9 cellular contexts compared by ENCODE assay signal in genomic region chr2:152099655-152100050, GRCh38. TPM values are rescaled to one million over a fixed set of nuclear protein-coding genes. Genes with fewer than 3 reads are reported as not detected.
DNase-seq lines count a peak whose midpoint lies in the region; ATAC-seq, FAIRE-seq and TF ChIP-seq lines count a peak whose summit lies in the region.
"Had no signal": no experiment of that assay in that cellular context is flagged by ENCODE, and none has a peak within 500 bp of the region (broad histone marks: within the 10 kb centered on the region; RNA-seq: fewer than 3 reads in every experiment).

No MANE protein-coding gene starts in this region.

- no peak for TF ChIP-seq CTCF in AG10803 (conservative IDR thresholded peaks at IDR 0.05; ENCODE audit: low read length)
- TF ChIP-seq CTCF in HFFc6 (IDR thresholded peaks at IDR 0.05) = no peak
- no peak for TF ChIP-seq CTCF in coronary artery (IDR thresholded peaks at IDR 0.05)
- TF ChIP-seq CTCF in nephron progenitor cell (IDR thresholded peaks at IDR 0.05) = no peak

- H3K27me3 Mint-ChIP-seq in HFFc6 (ENCODE audit: insufficient read depth) (peaks cover 41% of the 10 kb centered on the region), nephron progenitor cell (ENCODE audit: low read depth, poor library complexity) (peaks cover 78% of the 10 kb centered on the region)

- peak overlapping the region; percentile 84 for H3K4me3 Mint-ChIP-seq in HFFc6
- H3K4me3 Mint-ChIP-seq in nephron progenitor cell = peak overlapping the region; percentile 93

- no peak for DNase-seq in AG10803 (ENCODE audit: low read depth)
- DNase-seq in HFFc6 = no peak
- no peak for DNase-seq in coronary artery (ENCODE audit: low spot score)
- DNase-seq in nephron progenitor cell = no peak
- DNase-seq in erythroblast (lab: John Stamatoyannopoulos, UW) = no peak
- DNase-seq in urothelium cell line (ENCODE audit: low spot score) = no peak
- no peak for DNase-seq in stimulated activated CD4-positive, alpha-beta T cell treated with anti-CD3 and anti-CD28 coated beads, Interleukin-1b, Interleukin-23, amount 100 ng/mL, for 48 hours
- DNase-seq: left cardiac atrium had no signal

- no peaks in the 10 kb centered on the region for H3K36me3 Mint-ChIP-seq in HFFc6 (ENCODE audit: low read depth)
- H3K36me3 Mint-ChIP-seq in nephron progenitor cell (ENCODE audit: low read depth) = no peaks in the 10 kb centered on the region

- FAIRE-seq in urothelium cell line (lab: Jason Lieb, UNC) = no peak

- H3K4me1 Mint-ChIP-seq in HFFc6 (ENCODE audit: low read depth) (peaks cover 19% of the 10 kb centered on the region), nephron progenitor cell (peaks cover 23% of the 10 kb centered on the region)

- no peak overlapping the region for H3K27ac ChIP-seq in coronary artery

- H3K9me3 Mint-ChIP-seq in HFFc6 = no peaks in the 10 kb centered on the region
- no peaks in the 10 kb centered on the region for H3K9me3 Mint-ChIP-seq in nephron progenitor cell

- H3K27ac Mint-ChIP-seq in HFFc6 (no peak overlapping the region), nephron progenitor cell (no peak overlapping the region)

- no peak for TF ChIP-seq POLR2A in erythroblast (IDR thresholded peaks at IDR 0.05; ENCODE audit: low read length)

- ATAC-seq in HG03135 (IDR thresholded peaks at IDR 0.05; ENCODE audit: unreplicated experiment) = no peak

- H3K4me3 ChIP-seq in AG10803 (ENCODE audit: low read length) = peak overlapping the region; percentile 50
- peak overlapping the region; percentile 80 for H3K4me3 ChIP-seq in coronary artery

RNA-seq across cellular contexts. Expression of gene CACNB4, which starts 0.8 kb away (rescaled TPM):
- under 1 TPM in 3 of 6 experiments, not detected in 3; 0.05 to 0.23 (median 0.21) TPM for total RNA-seq in HFFc6 (2021; fragmentation: NEBNext Ultra II Directional; extraction: Animal tissue kit (Norgen Biotek cat#: 25700))
